ENCODE assay signal across 8 cellular contexts in the genomic region with DNA sequence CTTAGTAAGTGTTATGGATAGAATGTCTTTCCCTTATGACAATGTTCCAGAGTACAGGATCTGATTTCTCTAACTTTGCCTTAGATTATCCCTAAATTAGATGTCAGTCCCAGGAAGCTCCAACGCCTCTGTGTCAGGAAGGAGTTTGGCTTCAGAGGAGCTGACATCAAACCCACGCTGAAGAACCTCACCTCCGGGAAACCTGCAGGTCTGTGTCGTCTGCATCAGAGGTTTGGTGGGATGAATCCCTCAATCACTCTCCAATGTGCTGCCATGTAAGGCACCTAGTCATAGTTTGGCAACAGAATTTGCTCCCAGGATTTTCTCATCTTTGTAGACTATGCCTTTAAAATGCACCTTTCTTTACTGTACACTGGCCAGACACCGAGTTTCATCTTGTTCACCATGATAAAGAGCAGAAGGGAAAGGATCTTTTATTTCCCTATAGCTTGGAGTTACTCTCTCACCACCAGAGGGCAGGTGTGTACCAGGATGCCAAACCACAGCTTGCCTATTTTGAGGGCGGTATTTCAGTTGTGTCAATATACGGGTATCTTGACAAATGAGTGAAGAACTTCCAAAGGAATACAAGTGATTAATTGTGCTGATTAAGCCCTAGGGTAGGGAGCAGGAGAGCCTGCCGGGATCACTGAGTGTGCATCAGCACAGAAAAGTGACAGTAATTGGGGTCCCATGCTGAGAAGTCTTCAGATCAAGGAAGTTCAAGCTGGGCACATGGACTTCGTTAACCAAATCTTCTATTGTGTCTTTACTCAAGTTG. TPM values are rescaled to one million over a fixed set of nuclear protein-coding genes. Genes with fewer than 3 reads are reported as not detected.
DNase-seq lines count a peak whose midpoint lies in the region; ATAC-seq, FAIRE-seq and TF ChIP-seq lines count a peak whose summit lies in the region.

No MANE protein-coding gene starts in this region.

- H3K4me3 ChIP-seq in PC-3 (ENCODE audit: low read length) (0 out of 2 replicates have a peak overlapping the region, but pooled peaks have one; percentile 11), retinal pigment epithelial cell (ENCODE audit: low read length) (no peak overlapping the region)

- peak overlapping the region; percentile 65 for H2AFZ ChIP-seq in PC-3 (ENCODE audit: low read length)

- POLR2A ChIA-PET in PC-3 (lab: Charles Lee; ENCODE audit: unreplicated experiment): no interaction called here

- H3K9me3 ChIP-seq in PC-3 (ENCODE audit: low read length): no peaks in the 10 kb centered on the region

- H3K27me3 Mint-ChIP-seq in Calu3 (ENCODE audit: unreplicated experiment): no peaks in the 10 kb centered on the region
- no peaks in the 10 kb centered on the region for H3K27me3 Mint-ChIP-seq in activated naive CD4-positive, alpha-beta T cell treated with anti-CD3 and anti-CD28 coated beads for 36 hours (ENCODE audit: low read depth)
- H3K27me3 Mint-ChIP-seq in glutamatergic neuron (ENCODE audit: unreplicated experiment): no peaks in the 10 kb centered on the region

- no peaks in the 10 kb centered on the region for H4K20me1 ChIP-seq in PC-3 (ENCODE audit: low read length)

- no TSS peak for BruUV-seq in Calu3 (replicated peaks; lab: Mats Ljungman, UMichigan)
- BruUV-seq in PC-3 (replicated peaks; lab: Mats Ljungman, UMichigan): no TSS peak

- ATAC-seq in HG03439 (IDR thresholded peaks at IDR 0.05; ENCODE audit: unreplicated experiment) (peak; percentile 71), PC-3 (peak; percentile 84), HG03460 (IDR thresholded peaks at IDR 0.05; ENCODE audit: unreplicated experiment) (no peak)

- no peaks in the 10 kb centered on the region for H3K36me3 Mint-ChIP-seq in Calu3 (ENCODE audit: insufficient read depth, unreplicated experiment)
- H3K36me3 Mint-ChIP-seq in activated naive CD4-positive, alpha-beta T cell treated with anti-CD3 and anti-CD28 coated beads for 36 hours (ENCODE audit: low read depth): no peaks in the 10 kb centered on the region
- no peaks in the 10 kb centered on the region for H3K36me3 Mint-ChIP-seq in glutamatergic neuron (ENCODE audit: unreplicated experiment)

- no peaks in the 10 kb centered on the region for H3K27me3 ChIP-seq in PC-3 (ENCODE audit: low read length)

- H3K4me3 Mint-ChIP-seq in Calu3 (ENCODE audit: low read depth, unreplicated experiment) (no peak overlapping the region), glutamatergic neuron (ENCODE audit: unreplicated experiment) (no peak overlapping the region)
- no peak overlapping the region for H3K4me3 Mint-ChIP-seq in activated naive CD4-positive, alpha-beta T cell treated with anti-CD3 and anti-CD28 coated beads for 36 hours

- no peak overlapping the region for H3K27ac Mint-ChIP-seq in Calu3 (ENCODE audit: unreplicated experiment)
- no peak overlapping the region for H3K27ac Mint-ChIP-seq in activated naive CD4-positive, alpha-beta T cell treated with anti-CD3 and anti-CD28 coated beads for 36 hours
- no peak overlapping the region for H3K27ac Mint-ChIP-seq in glutamatergic neuron (ENCODE audit: unreplicated experiment)

- H3K4me2 ChIP-seq in PC-3 (ENCODE audit: low read length): peak overlapping the region; percentile 54

- no peaks in the 10 kb centered on the region for H3K9me2 ChIP-seq in PC-3 (replicated peaks; ENCODE audit: low read length)

- CTCF ChIA-PET in Calu3 (lab: Charles Lee) (interaction anchor here (0.5 to 3.6 kb wide), 10 partner anchors 10 to 1235 kb away, joined by 3 to 87 read pairs (median 4); no protein-coding TSS in a partner anchor), PC-3 (lab: Charles Lee) (interaction anchor here (0.6 to 1.4 kb wide), 3 partner anchors 82 to 1238 kb away, joined by 3 to 21 read pairs (median 5); no protein-coding TSS in a partner anchor)
- CTCF ChIA-PET in activated naive CD4-positive, alpha-beta T cell treated with anti-CD3 and anti-CD28 coated beads for 36 hours (lab: Charles Lee): interaction anchor here (0.6 to 8.3 kb wide), 16 partner anchors 8 to 866 kb away, joined by 3 to 152 read pairs (median 3); no protein-coding TSS in a partner anchor

- H3K9ac ChIP-seq in PC-3 (ENCODE audit: low read length): no peak overlapping the region

- H3K27ac ChIP-seq in PC-3 (ENCODE audit: low read length): no peak overlapping the region

- H3F3A ChIP-seq in PC-3 (ENCODE audit: low read length, unreplicated experiment): no peaks in the 10 kb centered on the region

- peaks cover 29% of the 10 kb centered on the region for H3K4me1 Mint-ChIP-seq in Calu3 (ENCODE audit: low read depth, unreplicated experiment)
- H3K4me1 Mint-ChIP-seq in activated naive CD4-positive, alpha-beta T cell treated with anti-CD3 and anti-CD28 coated beads for 36 hours (ENCODE audit: low read depth): peaks cover 2% of the 10 kb centered on the region
- H3K4me1 Mint-ChIP-seq in glutamatergic neuron (ENCODE audit: low read depth, unreplicated experiment): no peaks in the 10 kb centered on the region

- TF ChIP-seq CTCF in Calu3 (IDR thresholded peaks at IDR 0.05; ENCODE audit: unreplicated experiment) (peak; percentile 77), PC-3 (conservative IDR thresholded peaks at IDR 0.05; ENCODE audit: low read depth, low read length) (peak; percentile 86), glutamatergic neuron (IDR thresholded peaks at IDR 0.05; ENCODE audit: partially characterized antibody, unreplicated experiment) (peak; percentile 84), retinal pigment epithelial cell (conservative IDR thresholded peaks at IDR 0.05; ENCODE audit: low read depth, low read length) (peak; percentile 88)

- H3K4me1 ChIP-seq in PC-3 (ENCODE audit: insufficient read depth, low read length): no peaks in the 10 kb centered on the region

- H3K9me3 Mint-ChIP-seq in Calu3 (ENCODE audit: low read depth, unreplicated experiment) (no peaks in the 10 kb centered on the region), glutamatergic neuron (ENCODE audit: unreplicated experiment) (no peaks in the 10 kb centered on the region)
- H3K9me3 Mint-ChIP-seq in activated naive CD4-positive, alpha-beta T cell treated with anti-CD3 and anti-CD28 coated beads for 36 hours: no peaks in the 10 kb centered on the region

- intact Hi-C loops in Calu3 (cut with micrococcal nuclease; ENCODE audit: unreplicated experiment): loop anchor here (1.0 to 5.0 kb wide), 4 partner anchors 81 to 1338 kb away; no protein-coding TSS in a partner anchor
- intact Hi-C loops in PC-3 (cut with micrococcal nuclease): loop anchor here (1.0 to 10.0 kb wide), 3 partner anchors 81 to 1339 kb away; no protein-coding TSS in a partner anchor
- intact Hi-C loops in activated naive CD4-positive, alpha-beta T cell treated with anti-CD3 and anti-CD28 coated beads for 36 hours (cut with micrococcal nuclease): loop anchor here (1.0 to 5.0 kb wide), 4 partner anchors 81 to 1646 kb away; no protein-coding TSS in a partner anchor

- DNase-seq in Calu3 (peak; percentile 81), GM19239 (ENCODE audit: insufficient read length, low spot score) (peak; percentile 10), PC-3 (peak; percentile 64), glutamatergic neuron (peak; percentile 65), retinal pigment epithelial cell (ENCODE audit: low read depth) (no peak)
- peak; percentile 76 for DNase-seq in activated naive CD4-positive, alpha-beta T cell treated with anti-CD3 and anti-CD28 coated beads for 36 hours

- H3K79me2 ChIP-seq in PC-3 (ENCODE audit: low read length): no peaks in the 10 kb centered on the region

- peak; percentile 68 for FAIRE-seq in GM19239 (lab: Jason Lieb, UNC)

- H3K36me3 ChIP-seq in PC-3 (ENCODE audit: low read depth, low read length): no peaks in the 10 kb centered on the region

RNA-seq across cellular contexts. Expression of a gene that starts 23.4 kb away (rescaled TPM):
- total RNA-seq in Calu3 (2022) (not detected in 2 replicates), PC-3 (2014; rRNA removed) (not detected in 2 replicates), glutamatergic neuron (ENCODE audit: unreplicated experiment) (0.34 TPM)
- not detected for total RNA-seq in activated naive CD4-positive, alpha-beta T cell treated with anti-CD3 and anti-CD28 coated beads for 36 hours
